Comparison of ENCODE assay signal across 23 cellular contexts in genomic region chr12:106814649-106815048, GRCh38.
"Had no signal": no experiment of that assay in that cellular context is flagged by ENCODE, and none has a peak within 500 bp of the region (broad histone marks: within the 10 kb centered on the region; RNA-seq: fewer than 3 reads in every experiment).

No MANE protein-coding gene starts in this region.

- H3K27me3 Mint-ChIP-seq: naive thymus-derived CD8-positive, alpha-beta T cell had no signal

- H3K9me3 Mint-ChIP-seq: naive thymus-derived CD8-positive, alpha-beta T cell; neural progenitor cell; stimulated activated effector memory CD8-positive, alpha-beta T cell treated with anti-CD3 and anti-CD28 coated beads, Interleukin-12 subunit alpha, Interleukin-12 subunit beta, amount 100 ng/mL, for 72 hours had no signal

- H2AFZ ChIP-seq: neural progenitor cell had no signal

- H3K9me3 ChIP-seq: gastrocnemius medialis, heart right ventricle, mucosa of descending colon, ovary, tibial artery, upper lobe of left lung, uterus had no signal

- H3K4me1 ChIP-seq: gastrocnemius medialis, neural progenitor cell, tibial artery, upper lobe of left lung, uterus had no signal

- H3K4me1 Mint-ChIP-seq: stimulated activated effector memory CD8-positive, alpha-beta T cell treated with anti-CD3 and anti-CD28 coated beads, Interleukin-12 subunit alpha, Interleukin-12 subunit beta, amount 100 ng/mL, for 72 hours had no signal

- H3K4me3 Mint-ChIP-seq: naive thymus-derived CD8-positive, alpha-beta T cell; neural progenitor cell; stimulated activated effector memory CD8-positive, alpha-beta T cell treated with anti-CD3 and anti-CD28 coated beads, Interleukin-12 subunit alpha, Interleukin-12 subunit beta, amount 100 ng/mL, for 72 hours had no signal

- FAIRE-seq: islet of Langerhans had no signal

- H3K27ac ChIP-seq: dorsolateral prefrontal cortex, gastrocnemius medialis, heart right ventricle, neural progenitor cell, ovary, tibial artery, upper lobe of left lung had no signal

- H3K27ac Mint-ChIP-seq: neural progenitor cell; stimulated activated effector memory CD8-positive, alpha-beta T cell treated with anti-CD3 and anti-CD28 coated beads, Interleukin-12 subunit alpha, Interleukin-12 subunit beta, amount 100 ng/mL, for 72 hours had no signal

- H3K4me3 ChIP-seq: dorsolateral prefrontal cortex, gastrocnemius medialis, heart right ventricle, mucosa of descending colon, neural progenitor cell, ovary, tibial artery, upper lobe of left lung, uterus had no signal

- H3K36me3 ChIP-seq: ovary, uterus had no signal

- H3K9ac ChIP-seq: neural progenitor cell had no signal

- DNase-seq: cortex of kidney; dorsolateral prefrontal cortex; effector CD8-positive, alpha-beta T cell; gastrocnemius medialis; heart right ventricle; hypothalamus; kidney glomerular epithelial cell; mammary epithelial cell; mucosa of descending colon; naive thymus-derived CD8-positive, alpha-beta T cell; nucleus accumbens; ovary; right cardiac atrium; stimulated activated CD4-positive, alpha-beta T cell treated with anti-CD3 and anti-CD28 coated beads, Interleukin-4, amount 100 ng/mL, for 1 hour; stimulated activated CD8-positive, alpha-beta memory T cell treated with anti-CD3 and anti-CD28 coated beads, Interleukin-4, amount 100 ng/mL, for 48 hours; stimulated activated naive CD8-positive, alpha-beta T cell treated with anti-CD3 and anti-CD28 coated beads, Interleukin-15, Interleukin-2, amounts not matched to agents 100 U/mL and 50 U/mL, for 24 hours; tibial artery; upper lobe of left lung; uterus had no signal

- H3K27me3 ChIP-seq: dorsolateral prefrontal cortex, gastrocnemius medialis, heart right ventricle, neural progenitor cell, ovary, tibial artery, upper lobe of left lung, uterus had no signal

- H3K4me2 ChIP-seq: neural progenitor cell had no signal

- ATAC-seq: gastrocnemius medialis; left lobe of liver; mucosa of descending colon; naive thymus-derived CD8-positive, alpha-beta T cell; right cardiac atrium; stimulated activated effector memory CD8-positive, alpha-beta T cell treated with anti-CD3 and anti-CD28 coated beads, Interleukin-12 subunit alpha, Interleukin-12 subunit beta, amount 100 ng/mL, for 72 hours; stimulated activated naive CD8-positive, alpha-beta T cell treated with anti-CD3 and anti-CD28 coated beads, Interleukin-15, Interleukin-2, amounts not matched to agents 100 U/mL and 50 U/mL, for 24 hours had no signal
